19 cellular contexts compared by ENCODE assay signal in the genomic region with DNA sequence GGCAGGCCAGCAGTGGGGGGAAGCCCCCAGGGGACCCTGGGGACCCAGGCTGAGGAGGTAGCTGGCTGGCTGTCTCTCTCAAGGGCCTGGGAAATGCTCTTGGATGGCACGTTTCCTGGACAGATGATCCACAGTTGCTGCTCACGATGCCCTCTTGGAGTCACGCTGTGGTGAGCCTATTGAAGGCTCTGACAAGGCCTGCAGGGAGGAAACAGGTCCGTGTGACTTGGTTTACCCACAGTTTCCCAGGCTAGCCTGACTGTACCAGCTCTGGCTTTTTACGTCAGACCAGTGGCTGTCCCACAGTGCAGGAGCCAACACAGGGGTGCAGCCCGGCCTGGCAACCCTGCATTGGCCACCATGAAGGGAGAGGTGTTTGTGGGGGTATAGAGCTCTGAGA.
"Had no signal": no experiment of that assay in that cellular context is flagged by ENCODE, and none has a peak within 500 bp of the region (broad histone marks: within the 10 kb centered on the region; RNA-seq: fewer than 3 reads in every experiment).

No MANE protein-coding gene starts in this region.

- H3K27me3 ChIP-seq: cardiac muscle cell, esophagus squamous epithelium, foreskin keratinocyte, upper lobe of right lung had no signal

- H3K27me3 Mint-ChIP-seq: stimulated activated naive B cell treated with anti-CD40 and anti-IgM and Interleukin-4, amounts not matched to agents 10 μg/mL and 1 μg/mL and 100 μg/mL, for 72 hours had no signal

- H3K4me3 ChIP-seq: cardiac muscle cell, esophagus squamous epithelium, lung, upper lobe of right lung had no signal

- H3K9me3 Mint-ChIP-seq: activated B cell treated with CpG ODN at 0.5 μM for 24 hours; activated T-cell treated with anti-CD3 and anti-CD28 coated beads, Interleukin-2, amount 50 U/mL, for 4 hours; dendritic cell treated with granulocyte-macrophage colony-stimulating factor and Interleukin-4, amounts not matched to agents 40 ng/mL and 50 ng/mL, for 4 days; mesothelial cell of epicardium; nephron; stimulated activated naive B cell treated with anti-CD40 and anti-IgM and Interleukin-4, amounts not matched to agents 10 μg/mL and 1 μg/mL and 100 μg/mL, for 72 hours; T-helper 2 cell treated with Interferon-gamma antibody and Interleukin-4, amounts not matched to agents 5 μg/mL and 100 μg/mL, for 36 hours had no signal

- H3K4me1 Mint-ChIP-seq: activated B cell treated with CpG ODN at 0.5 μM for 24 hours, mesothelial cell of epicardium had no signal

- DNase-seq: activated B cell treated with CpG ODN at 0.5 μM for 24 hours; activated CD4-positive, alpha-beta T cell treated with anti-CD3 and anti-CD28 coated beads for 48 hours; activated CD8-positive, alpha-beta memory T cell treated with anti-CD3 and anti-CD28 coated beads, Interleukin-2, amount 50 U/mL, for 4 hours; activated naive CD4-positive, alpha-beta T cell treated with anti-CD3 and anti-CD28 coated beads, Interleukin-2, amount 50 U/mL, for 16 hours; activated T-cell treated with anti-CD3 and anti-CD28 coated beads, Interleukin-2, amount 50 U/mL, for 4 hours; effector memory CD4-positive, alpha-beta T cell; esophagus squamous epithelium; foreskin keratinocyte; glutamatergic neuron; hypothalamus; retina; stimulated activated naive B cell treated with anti-CD40 and anti-IgM and Interleukin-4, amounts not matched to agents 10 μg/mL and 1 μg/mL and 100 μg/mL, for 72 hours; upper lobe of right lung had no signal

- ATAC-seq: activated T-cell treated with anti-CD3 and anti-CD28 coated beads, Interleukin-2, amount 50 U/mL, for 4 hours; foreskin keratinocyte; stimulated activated naive B cell treated with anti-CD40 and anti-IgM and Interleukin-4, amounts not matched to agents 10 μg/mL and 1 μg/mL and 100 μg/mL, for 72 hours; upper lobe of right lung had no signal

- H3K4me1 ChIP-seq: foreskin keratinocyte had no signal

- H3K27ac Mint-ChIP-seq: activated B cell treated with CpG ODN at 0.5 μM for 24 hours; dendritic cell treated with granulocyte-macrophage colony-stimulating factor and Interleukin-4, amounts not matched to agents 40 ng/mL and 50 ng/mL, for 4 days; mesothelial cell of epicardium; stimulated activated naive B cell treated with anti-CD40 and anti-IgM and Interleukin-4, amounts not matched to agents 10 μg/mL and 1 μg/mL and 100 μg/mL, for 72 hours; T-helper 2 cell treated with Interferon-gamma antibody and Interleukin-4, amounts not matched to agents 5 μg/mL and 100 μg/mL, for 36 hours had no signal

- H3K27ac ChIP-seq: cardiac muscle cell, foreskin keratinocyte, upper lobe of right lung had no signal

- H3K9me3 ChIP-seq: esophagus squamous epithelium, upper lobe of right lung had no signal

- H3K36me3 ChIP-seq: cardiac muscle cell, esophagus squamous epithelium, upper lobe of right lung had no signal

- H3K36me3 Mint-ChIP-seq: mesothelial cell of epicardium; stimulated activated naive B cell treated with anti-CD40 and anti-IgM and Interleukin-4, amounts not matched to agents 10 μg/mL and 1 μg/mL and 100 μg/mL, for 72 hours had no signal

- H3K4me3 Mint-ChIP-seq: activated B cell treated with CpG ODN at 0.5 μM for 24 hours; activated T-cell treated with anti-CD3 and anti-CD28 coated beads, Interleukin-2, amount 50 U/mL, for 4 hours; dendritic cell treated with granulocyte-macrophage colony-stimulating factor and Interleukin-4, amounts not matched to agents 40 ng/mL and 50 ng/mL, for 4 days; mesothelial cell of epicardium; nephron; stimulated activated naive B cell treated with anti-CD40 and anti-IgM and Interleukin-4, amounts not matched to agents 10 μg/mL and 1 μg/mL and 100 μg/mL, for 72 hours; T-helper 2 cell treated with Interferon-gamma antibody and Interleukin-4, amounts not matched to agents 5 μg/mL and 100 μg/mL, for 36 hours had no signal
